Comparison of ENCODE assay signal across 11 cellular contexts in genomic region chr10:72137583-72137982, GRCh38. TPM values are rescaled to one million over a fixed set of nuclear protein-coding genes. Genes with fewer than 3 reads are reported as not detected.
"Had no signal": no experiment of that assay in that cellular context is flagged by ENCODE, and none has a peak within 500 bp of the region (broad histone marks: within the 10 kb centered on the region; RNA-seq: fewer than 3 reads in every experiment).

No MANE protein-coding gene starts in this region.

- H3K4me2 ChIP-seq: GM23338 had no signal

- H3K27ac ChIP-seq: GM23248 had no signal

- DNase-seq: GM23248, GOT3, H7, H9, HCEC 1CT, HFFc6 had no signal

- H3K4me3 ChIP-seq: GM23248, GM23338, HAP-1 had no signal

- H3K9ac ChIP-seq: GM23248 had no signal

- H3K9me3 ChIP-seq: HAP-1 had no signal

- H3K36me3 ChIP-seq: HAP-1 had no signal

- H2AFZ ChIP-seq: GM23248, GM23338 had no signal

- ATAC-seq: GM23338, HCT116 had no signal

- FAIRE-seq: H1, H54 had no signal

RNA-seq across cellular contexts. Expression of gene SPOCK2, which starts 49.2 kb away (rescaled TPM):
- total RNA-seq: GM23248, HFFc6 had no signal
